15 cellular contexts compared by ENCODE assay signal in the genomic region with DNA sequence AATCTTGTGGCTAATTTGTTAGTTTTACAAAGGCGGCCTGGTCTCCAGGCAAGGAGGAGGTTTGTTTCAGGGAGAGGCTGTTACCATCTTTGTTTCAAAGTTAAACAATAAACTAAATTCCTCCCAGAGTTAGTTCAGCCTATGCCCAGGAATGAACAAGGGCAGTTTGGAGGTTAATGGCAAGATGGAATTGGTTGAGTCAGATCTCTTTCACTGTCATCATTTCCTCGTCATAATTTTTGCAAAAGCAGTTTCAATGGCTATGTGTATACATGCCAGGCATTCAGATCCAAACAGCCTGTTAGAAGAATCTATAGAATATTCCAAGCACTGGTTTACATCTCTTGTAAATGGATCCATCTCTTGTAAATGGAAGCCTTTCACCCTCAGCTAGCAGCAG.
"Had no signal": no experiment of that assay in that cellular context is flagged by ENCODE, and none has a peak within 500 bp of the region (broad histone marks: within the 10 kb centered on the region; RNA-seq: fewer than 3 reads in every experiment).

No MANE protein-coding gene starts in this region.

- H3K36me3 Mint-ChIP-seq: neural progenitor cell had no signal

- H3K27me3 Mint-ChIP-seq: activated naive CD8-positive, alpha-beta T cell treated with anti-CD3 and anti-CD28 coated beads, Interleukin-2, amount 10 ng/mL, durations not matched to agents 7 days and 5 days had no signal

- H3K4me1 ChIP-seq: foreskin keratinocyte, neural progenitor cell, pancreas, tibial nerve had no signal

- H3K27me3 ChIP-seq: foreskin keratinocyte, neural progenitor cell, pancreas, sigmoid colon, spleen, tibial nerve, vagina had no signal

- H3K36me3 ChIP-seq: neural progenitor cell, pancreas had no signal

- H3K9me3 Mint-ChIP-seq: neural progenitor cell had no signal

- H3K4me3 ChIP-seq: lower lobe of right lung, neural progenitor cell, pancreas, sigmoid colon, spleen, tibial nerve, vagina had no signal

- H3K4me3 Mint-ChIP-seq: activated naive CD8-positive, alpha-beta T cell treated with anti-CD3 and anti-CD28 coated beads, Interleukin-2, amount 10 ng/mL, durations not matched to agents 7 days and 5 days; mesothelial cell of epicardium; neural progenitor cell; T-helper 17 cell; WTC11 had no signal

- H3K4me1 Mint-ChIP-seq: mesothelial cell of epicardium, neural progenitor cell had no signal

- H3K27ac Mint-ChIP-seq: mesothelial cell of epicardium, neural progenitor cell, WTC11 had no signal

- DNase-seq: activated CD4-positive, alpha-beta T cell treated with anti-CD3 and anti-CD28 coated beads for 48 hours; activated CD8-positive, alpha-beta memory T cell treated with anti-CD3 and anti-CD28 coated beads for 24 hours; activated naive CD8-positive, alpha-beta T cell treated with anti-CD3 and anti-CD28 coated beads, Interleukin-2, amount 10 ng/mL, durations not matched to agents 7 days and 5 days; left colon; lower lobe of right lung; pancreas; T-helper 17 cell had no signal

- ATAC-seq: foreskin keratinocyte, left colon, lower lobe of right lung, pancreas, T-helper 17 cell, WTC11 had no signal

- H3K27ac ChIP-seq: foreskin keratinocyte, lower lobe of right lung, neural progenitor cell, pancreas, tibial nerve, vagina had no signal

- H3K9me3 ChIP-seq: lower lobe of right lung, pancreas, sigmoid colon, spleen, tibial nerve, vagina had no signal
